In the genomic region with DNA sequence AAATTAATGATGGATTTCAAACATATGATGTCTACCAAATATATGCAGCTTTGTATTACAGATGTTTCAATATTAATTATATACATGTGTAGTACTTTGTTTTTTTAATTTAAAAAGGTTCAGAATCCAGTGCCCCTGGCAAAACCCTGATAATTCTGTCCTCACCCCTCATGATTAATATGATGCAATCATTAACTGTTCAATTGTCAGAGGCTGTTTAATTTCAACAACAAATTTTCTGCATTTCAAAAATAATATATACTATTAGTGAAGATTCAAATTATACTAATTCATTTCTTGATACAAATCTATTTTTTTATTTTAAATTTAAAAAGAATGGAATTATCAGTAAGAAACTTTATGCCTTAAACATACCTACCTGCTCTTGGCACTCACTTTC, we compare ENCODE assay signal across 4 cellular contexts.
"Had no signal": no experiment of that assay in that cellular context is flagged by ENCODE, and none has a peak within 500 bp of the region (broad histone marks: within the 10 kb centered on the region; RNA-seq: fewer than 3 reads in every experiment).

No MANE protein-coding gene starts in this region.

- H3K4me3 Mint-ChIP-seq: GM23338, H9, IgD-negative memory B cell had no signal

- H3K4me1 Mint-ChIP-seq: GM23338 had no signal

- DNase-seq: H9, HCEC 1CT had no signal

- H3K27ac Mint-ChIP-seq: GM23338, H9, IgD-negative memory B cell had no signal

- ATAC-seq: GM23338 had no signal

- H3K36me3 Mint-ChIP-seq: IgD-negative memory B cell had no signal
